In the genomic region with DNA sequence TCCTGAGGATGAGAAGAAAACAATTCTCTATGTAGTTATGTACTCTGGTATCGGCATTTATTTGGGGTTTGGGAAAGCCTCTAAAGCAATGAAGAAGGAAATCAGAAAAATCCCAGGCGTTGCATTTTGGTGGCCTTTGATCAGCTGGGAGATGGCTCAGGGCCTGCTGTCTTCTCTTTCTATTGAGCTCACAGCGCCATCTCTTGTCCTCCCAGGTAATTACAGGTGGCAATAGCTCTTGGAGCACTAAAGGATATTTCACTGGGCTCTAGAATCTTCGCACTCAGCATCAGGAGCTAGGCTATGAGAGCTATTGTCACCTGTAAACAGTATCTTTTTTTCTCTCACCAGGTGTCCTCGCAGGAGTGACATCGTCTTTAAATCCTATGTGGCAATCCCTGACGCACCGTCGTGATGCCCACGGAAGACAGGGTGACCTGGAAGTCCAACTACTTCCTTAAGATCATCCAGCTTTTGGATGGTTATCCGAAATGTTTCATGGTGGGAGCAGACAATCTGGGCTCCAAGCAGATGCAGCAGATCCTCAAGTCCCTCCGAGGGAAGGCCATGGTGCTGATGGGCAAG, we compare ENCODE assay signal across 9 cellular contexts.
DNase-seq lines count a peak whose midpoint lies in the region; ATAC-seq and TF ChIP-seq lines count a peak whose summit lies in the region.
"Had no signal": no experiment of that assay in that cellular context is flagged by ENCODE, and none has a peak within 500 bp of the region (broad histone marks: within the 10 kb centered on the region; RNA-seq: fewer than 3 reads in every experiment).

No MANE protein-coding gene starts in this region.

- no peaks in the 10 kb centered on the region for H3K27me3 ChIP-seq in osteoblast (ENCODE audit: insufficient read depth, low read length)

- no peak for DNase-seq in AG09309 (ENCODE audit: low read depth)
- peak; percentile 83 for DNase-seq in NCI-H2107 treated with DMSO at 0.1 percent for 48 hours (lab: John Stamatoyannopoulos, UW; ENCODE audit: unreplicated experiment)
- peak; percentile 44 for DNase-seq in activated CD4-positive, CD25-positive, alpha-beta regulatory T cell treated with anti-CD3 and anti-CD28 coated beads, Interleukin-2, amount 50 U/mL, for 72 hours
- DNase-seq in foreskin fibroblast, result peak; percentile 76 to 93
- DNase-seq in osteoblast (ENCODE audit: insufficient read length, low spot score, missing footprints), result peak; percentile 14

- H3K4me1 ChIP-seq in osteoblast (ENCODE audit: insufficient read depth, low read length), result peaks cover 21% of the 10 kb centered on the region

- peak; percentile 84 for TF ChIP-seq CTCF in AG09309 (IDR thresholded peaks at IDR 0.05; ENCODE audit: control insufficient read depth, insufficient read depth, low read depth, low read length, missing control alignments)
- peak; percentile 64 for TF ChIP-seq CTCF in GM12875 (IDR thresholded peaks at IDR 0.05; ENCODE audit: borderline replicate concordance, insufficient read depth, low read depth, low read length)
- peak; percentile 79 for TF ChIP-seq CTCF in foreskin fibroblast (IDR thresholded peaks at IDR 0.05; ENCODE audit: low read depth, low read length)
- peak; percentile 97 for TF ChIP-seq CTCF in osteoblast (IDR thresholded peaks at IDR 0.05; ENCODE audit: extremely low read depth, low read depth, low read length)

- H4K20me1 ChIP-seq in osteoblast (ENCODE audit: insufficient read depth, low read length), result no peaks in the 10 kb centered on the region

- peak overlapping the region; percentile 39 for H2AFZ ChIP-seq in osteoblast (ENCODE audit: low read length)

- H3K36me3 ChIP-seq in osteoblast (ENCODE audit: insufficient read depth, low read length), result no peaks in the 10 kb centered on the region

- H3K4me2 ChIP-seq in osteoblast (ENCODE audit: insufficient read depth, low read length), result peak overlapping the region; percentile 20

- H3K4me3 ChIP-seq in AG09309 (ENCODE audit: control insufficient read depth, low read depth, low read length) (no peak overlapping the region), GM12875 (ENCODE audit: low read depth, low read length) (no peak overlapping the region), foreskin fibroblast (ENCODE audit: low read depth in 1 of 2, low read length in 2 of 2) (no peak overlapping the region), osteoblast (ENCODE audit: insufficient read depth, low read length) (no peak overlapping the region)

- ATAC-seq in HG03095 (IDR thresholded peaks at IDR 0.05; ENCODE audit: unreplicated experiment), result peak; percentile 62
- ATAC-seq in GM21390 (IDR thresholded peaks at IDR 0.05; ENCODE audit: unreplicated experiment), result no peak
- ATAC-seq: naive thymus-derived CD4-positive, alpha-beta T cell had no signal

- H3K27ac ChIP-seq in osteoblast (ENCODE audit: low read depth, low read length), result peak overlapping the region; percentile 20

- no peaks in the 10 kb centered on the region for H3K9me3 ChIP-seq in osteoblast (ENCODE audit: low read depth, low read length)

- no peaks in the 10 kb centered on the region for H3K79me2 ChIP-seq in osteoblast (ENCODE audit: insufficient read depth, low read length)
